In the genomic region with DNA sequence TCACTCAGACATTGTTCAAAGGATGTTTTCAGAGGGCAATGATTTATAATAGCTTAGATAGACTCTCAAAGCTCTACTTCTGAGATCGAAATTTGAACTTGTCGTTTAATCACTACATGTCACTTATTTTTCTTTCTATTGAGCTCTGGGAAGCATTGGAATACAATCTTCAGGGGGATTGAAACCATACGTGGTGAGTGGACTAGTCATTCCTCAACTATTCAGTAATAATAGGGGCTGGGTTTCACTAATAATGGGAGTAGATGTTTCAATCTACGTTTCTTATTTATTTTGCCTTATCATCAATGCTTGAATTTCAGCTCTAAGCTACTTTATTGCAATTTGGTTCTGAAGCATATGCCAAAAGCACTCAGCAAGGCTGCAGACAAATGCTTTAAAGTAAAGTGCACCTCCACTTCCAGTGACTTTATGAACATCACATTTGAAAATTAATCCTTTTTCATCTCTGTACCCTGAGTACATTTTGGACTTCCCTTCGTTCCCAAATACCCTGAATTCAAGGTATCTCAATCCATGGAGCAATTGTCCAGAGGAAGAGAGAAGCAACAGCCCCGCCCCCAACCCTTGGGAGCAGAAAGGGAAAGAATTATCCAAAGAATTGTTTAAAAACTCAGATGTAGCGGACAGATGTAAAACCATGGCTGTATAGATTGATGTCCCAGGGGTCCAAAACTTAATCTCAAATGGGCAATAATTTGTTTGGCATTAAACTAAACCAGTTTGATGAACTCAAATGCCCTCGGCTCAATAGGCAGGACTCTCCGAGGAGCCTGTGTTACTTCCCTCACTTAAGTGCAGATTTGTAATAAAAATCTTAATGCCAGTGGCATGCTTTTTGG, we compare ENCODE assay signal across 8 cellular contexts.
DNase-seq lines count a peak whose midpoint lies in the region; ATAC-seq and TF ChIP-seq lines count a peak whose summit lies in the region.

No MANE protein-coding gene starts in this region.

- no peaks in the 10 kb centered on the region for H3K9me3 ChIP-seq in right atrium auricular region

- POLR2A ChIA-PET in activated naive CD8-positive, alpha-beta T cell treated with anti-CD3 and anti-CD28 coated beads, Interleukin-2, amount 10 ng/mL, durations not matched to agents 7 days and 5 days (lab: Charles Lee), result interaction anchor here (0.6 to 8.5 kb wide), 41 partner anchors 8 to 1735 kb away, joined by 3 to 2352 read pairs (median 35); partner anchors contain the start of genes HFE and HMGN4

- no peaks in the 10 kb centered on the region for H3K27me3 ChIP-seq in right atrium auricular region

- H3K36me3 Mint-ChIP-seq in activated naive CD8-positive, alpha-beta T cell treated with anti-CD3 and anti-CD28 coated beads, Interleukin-2, amount 10 ng/mL, durations not matched to agents 7 days and 5 days, result peaks cover 18% of the 10 kb centered on the region

- peak overlapping the region; percentile 96 to 97 for H3K27ac ChIP-seq in right atrium auricular region

- H3K4me3 ChIP-seq in right atrium auricular region, result peak overlapping the region; percentile 67 to 84

- no peak for TF ChIP-seq CTCF in right atrium auricular region (IDR thresholded peaks at IDR 0.05)

- peak overlapping the region; percentile 100 for H3K4me3 Mint-ChIP-seq in activated naive CD8-positive, alpha-beta T cell treated with anti-CD3 and anti-CD28 coated beads, Interleukin-2, amount 10 ng/mL, durations not matched to agents 7 days and 5 days

- H3K27me3 Mint-ChIP-seq in activated naive CD8-positive, alpha-beta T cell treated with anti-CD3 and anti-CD28 coated beads, Interleukin-2, amount 10 ng/mL, durations not matched to agents 7 days and 5 days, result no peaks in the 10 kb centered on the region

- no peak for ATAC-seq in activated naive CD8-positive, alpha-beta T cell treated with anti-CD3 and anti-CD28 coated beads, Interleukin-2, amount 10 ng/mL, durations not matched to agents 7 days and 5 days (ENCODE audit: low read depth)
- no peak for ATAC-seq in HG03196 (IDR thresholded peaks at IDR 0.05; ENCODE audit: unreplicated experiment)
- no peak for ATAC-seq in GM19351 (IDR thresholded peaks at IDR 0.05; ENCODE audit: unreplicated experiment)

- H3K9me3 Mint-ChIP-seq in activated naive CD8-positive, alpha-beta T cell treated with anti-CD3 and anti-CD28 coated beads, Interleukin-2, amount 10 ng/mL, durations not matched to agents 7 days and 5 days, result no peaks in the 10 kb centered on the region

- peak overlapping the region; percentile 99 for H3K27ac Mint-ChIP-seq in activated naive CD8-positive, alpha-beta T cell treated with anti-CD3 and anti-CD28 coated beads, Interleukin-2, amount 10 ng/mL, durations not matched to agents 7 days and 5 days

- no peaks in the 10 kb centered on the region for H3K36me3 ChIP-seq in right atrium auricular region

- DNase-seq in NCI-H2227 (lab: John Stamatoyannopoulos, UW; ENCODE audit: unreplicated experiment), result peak; percentile 49
- no peak for DNase-seq in NCI-H2227 treated with DMSO at 0.1 percent for 48 hours (lab: John Stamatoyannopoulos, UW)
- DNase-seq in NCI-H2029 (lab: John Stamatoyannopoulos, UW), result peak; percentile 62
- DNase-seq in activated naive CD8-positive, alpha-beta T cell treated with anti-CD3 and anti-CD28 coated beads, Interleukin-2, amount 10 ng/mL, durations not matched to agents 7 days and 5 days, result no peak
- no peak for DNase-seq in right atrium auricular region (ENCODE audit: low spot score)
- DNase-seq in retina, result peak; percentile 82

- peaks cover 0 to 20% of the 10 kb centered on the region in 2 donors for H3K4me1 ChIP-seq in right atrium auricular region

- H3K4me1 Mint-ChIP-seq in activated naive CD8-positive, alpha-beta T cell treated with anti-CD3 and anti-CD28 coated beads, Interleukin-2, amount 10 ng/mL, durations not matched to agents 7 days and 5 days, result peaks cover 35% of the 10 kb centered on the region

Comparison
In these comparisons a context has a peak if more than half of its experiments do, and no peak if none do; other contexts are left out.
1. DNase-seq: peak in NCI-H2227 (single experiment), NCI-H2029 (single experiment) and retina (single experiment); none in NCI-H2227 treated with DMSO at 0.1 percent for 48 hours (single experiment), activated naive CD8-positive, alpha-beta T cell treated with anti-CD3 and anti-CD28 coated beads, Interleukin-2, amount 10 ng/mL, durations not matched to agents 7 days and 5 days (single experiment) and right atrium auricular region (single experiment).